Comparison of ENCODE assay signal across 20 cellular contexts in the genomic region with DNA sequence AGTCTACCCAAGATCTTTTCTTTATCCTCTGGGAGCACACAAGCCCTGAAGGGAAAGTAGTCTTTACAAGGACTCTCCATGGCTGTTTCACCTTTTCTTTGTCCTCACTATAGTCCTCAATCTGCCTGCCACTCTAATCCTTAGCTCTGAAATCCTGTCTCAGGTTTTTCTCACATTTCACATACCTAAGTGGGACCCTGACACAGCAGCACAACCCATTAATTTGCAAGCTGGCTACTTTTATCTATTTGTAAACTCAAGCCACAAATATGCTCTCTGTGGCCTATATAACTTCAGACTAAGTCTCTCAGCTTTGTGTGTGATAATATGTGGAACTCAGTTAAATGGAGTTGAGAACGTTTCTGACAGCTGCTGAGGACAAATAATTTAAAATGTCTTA. TPM values are rescaled to one million over a fixed set of nuclear protein-coding genes. Genes with fewer than 3 reads are reported as not detected.
DNase-seq lines count a peak whose midpoint lies in the region; ATAC-seq, FAIRE-seq and TF ChIP-seq lines count a peak whose summit lies in the region.
"Had no signal": no experiment of that assay in that cellular context is flagged by ENCODE, and none has a peak within 500 bp of the region (broad histone marks: within the 10 kb centered on the region; RNA-seq: fewer than 3 reads in every experiment).

No MANE protein-coding gene starts in this region.

- H2AFZ ChIP-seq in GM12878 (ENCODE audit: control insufficient read depth, low read depth, low read length) = no peak overlapping the region
- H2AFZ ChIP-seq: parathyroid adenoma had no signal

- no peak overlapping the region for H3K4me3 ChIP-seq in HUES64 (ENCODE audit: low read length)
- H3K4me3 ChIP-seq in GM12878 = no peak overlapping the region
- no peak overlapping the region for H3K4me3 ChIP-seq in brain microvascular endothelial cell (ENCODE audit: low read depth, low read length)
- H3K4me3 ChIP-seq: vagina had no signal

- H3K27me3 Mint-ChIP-seq in activated naive CD4-positive, alpha-beta T cell treated with anti-CD3 and anti-CD28 coated beads, Interleukin-2, amount 50 U/mL, for 24 hours = no peaks in the 10 kb centered on the region
- H3K27me3 Mint-ChIP-seq in activated naive CD4-positive, alpha-beta T cell treated with anti-CD3 and anti-CD28 coated beads, Interleukin-2, amount 10 ng/mL, durations not matched to agents 7 days and 5 days = no peaks in the 10 kb centered on the region
- no peaks in the 10 kb centered on the region for H3K27me3 Mint-ChIP-seq in nephron progenitor cell (ENCODE audit: low read depth, poor library complexity)
- H3K27me3 Mint-ChIP-seq: T-cell had no signal

- SMC1A ChIA-PET in GM12878 (lab: Charles Lee; ENCODE audit: uncharacterized antibody, unreplicated experiment) = interaction anchor here (0.9 to 2.8 kb wide), 4 partner anchors 10 to 45 kb away, joined by 4 to 9 read pairs (median 4); no protein-coding TSS in a partner anchor

- in situ Hi-C loops in GM12878 (cut with MboI) (no loop called here), brain microvascular endothelial cell (cut with HindIII; ENCODE audit: low pct_ligation_motif_present, low sequenced_read_pairs) (no loop called here)

- H3K9ac ChIP-seq in HUES64 (ENCODE audit: low read depth, low read length) = 0 out of 2 replicates have a peak overlapping the region, but pooled peaks have one; percentile 9
- no peak overlapping the region for H3K9ac ChIP-seq in GM12878 (ENCODE audit: control insufficient read depth, insufficient read depth, low read length)
- H3K9ac ChIP-seq: parathyroid adenoma had no signal

- intact Hi-C loops in GM12878 (cut with micrococcal nuclease; ENCODE audit: unreplicated experiment) = no loop called here

- POLR2A ChIA-PET in GM12878 (lab: Charles Lee) = interaction anchor here (0.6 to 1.5 kb wide), 6 partner anchors 10 to 63 kb away, joined by 3 to 6 read pairs (median 4); partner anchors contain the start of gene MAN2C1

- H4K20me1 ChIP-seq in GM12878 (ENCODE audit: control insufficient read depth, insufficient read depth) = no peaks in the 10 kb centered on the region

- H3K79me2 ChIP-seq in GM12878 (ENCODE audit: control insufficient read depth, insufficient read depth, low read length) = peaks cover 37% of the 10 kb centered on the region

- peaks cover 5% of the 10 kb centered on the region for H3K36me3 Mint-ChIP-seq in activated naive CD4-positive, alpha-beta T cell treated with anti-CD3 and anti-CD28 coated beads, Interleukin-2, amount 50 U/mL, for 24 hours
- H3K36me3 Mint-ChIP-seq in activated naive CD4-positive, alpha-beta T cell treated with anti-CD3 and anti-CD28 coated beads, Interleukin-2, amount 10 ng/mL, durations not matched to agents 7 days and 5 days = peaks cover 34% of the 10 kb centered on the region
- peaks cover 69% of the 10 kb centered on the region for H3K36me3 Mint-ChIP-seq in nephron progenitor cell (ENCODE audit: low read depth)

- TF ChIP-seq CTCF in GM12878 (IDR thresholded peaks at IDR 0.05 in 2 of 3, conservative IDR thresholded peaks at IDR 0.05 in 1 of 3; ENCODE audit: control insufficient read depth in 2 of 3, extremely low read depth in 1 of 3, insufficient read depth in 1 of 3, low read depth in 3 of 3, low read length in 3 of 3) = no peak
- no peak for TF ChIP-seq CTCF in nephron progenitor cell (IDR thresholded peaks at IDR 0.05)
- no peak for TF ChIP-seq CTCF in brain microvascular endothelial cell (IDR thresholded peaks at IDR 0.05; ENCODE audit: low read depth, low read length, missing control alignments)

- RAD21 ChIA-PET in GM12878 (lab: Charles Lee; ENCODE audit: unreplicated experiment) = interaction anchor here (0.9 to 1.8 kb wide), 2 partner anchors 23 to 64 kb away, joined by 3 to 10 read pairs; no protein-coding TSS in a partner anchor

- TF ChIP-seq EP300 in GM12878 (IDR thresholded peaks at IDR 0.05; ENCODE audit: borderline replicate concordance in 1 of 2, control insufficient read depth in 1 of 2, low read depth in 2 of 2, low read length in 2 of 2) = no peak

- peak overlapping the region; percentile 70 for H3K27ac Mint-ChIP-seq in activated naive CD4-positive, alpha-beta T cell treated with anti-CD3 and anti-CD28 coated beads, Interleukin-2, amount 50 U/mL, for 24 hours
- no peak overlapping the region for H3K27ac Mint-ChIP-seq in activated naive CD4-positive, alpha-beta T cell treated with anti-CD3 and anti-CD28 coated beads, Interleukin-2, amount 10 ng/mL, durations not matched to agents 7 days and 5 days
- H3K27ac Mint-ChIP-seq in nephron progenitor cell = peak overlapping the region; percentile 40
- H3K27ac Mint-ChIP-seq: T-cell had no signal

- H3K36me3 ChIP-seq in HUES64 (ENCODE audit: insufficient read depth, low read length) (peaks cover 55% of the 10 kb centered on the region), GM12878 (ENCODE audit: control insufficient read depth in 2 of 2, insufficient read depth in 2 of 2, low read length in 1 of 2) (peaks cover 7 to 20% of the 10 kb centered on the region in 2 experiments; a peak in 3 of 4 replicates), brain microvascular endothelial cell (replicated peaks) (peaks cover 12% of the 10 kb centered on the region)

- FAIRE-seq in GM12878 (lab: Jason Lieb, UNC) = peak; percentile 41
- FAIRE-seq: bronchial epithelial cell had no signal

- ATAC-seq in GM12878 (no peak), HG03432 (IDR thresholded peaks at IDR 0.05; ENCODE audit: unreplicated experiment) (no peak)
- ATAC-seq: T-cell had no signal

- H3K27ac ChIP-seq in HUES64 (ENCODE audit: low read depth, low read length) (no peak overlapping the region; the same call in 1 of the 2 replicates), GM12878 (ENCODE audit: control insufficient read depth, insufficient read depth) (no peak overlapping the region), brain microvascular endothelial cell (no peak overlapping the region)
- H3K27ac ChIP-seq: parathyroid adenoma, vagina had no signal

- H3K4me3 Mint-ChIP-seq in activated naive CD4-positive, alpha-beta T cell treated with anti-CD3 and anti-CD28 coated beads, Interleukin-2, amount 50 U/mL, for 24 hours = no peak overlapping the region
- H3K4me3 Mint-ChIP-seq in activated naive CD4-positive, alpha-beta T cell treated with anti-CD3 and anti-CD28 coated beads, Interleukin-2, amount 10 ng/mL, durations not matched to agents 7 days and 5 days = no peak overlapping the region
- H3K4me3 Mint-ChIP-seq in nephron progenitor cell = no peak overlapping the region
- H3K4me3 Mint-ChIP-seq: immature natural killer cell, T-cell had no signal

- TF ChIP-seq POLR2A in GM12878 (IDR thresholded peaks at IDR 0.05; ENCODE audit: low read depth, low read length) = no peak

- CTCF ChIA-PET in activated naive CD4-positive, alpha-beta T cell treated with anti-CD3 and anti-CD28 coated beads, Interleukin-2, amount 10 ng/mL, durations not matched to agents 7 days and 5 days (lab: Charles Lee) = no interaction called here
- CTCF ChIA-PET in GM12878 (lab: Yijun Ruan, JAX) = interaction anchor here (1.0 to 1.4 kb wide), 5 partner anchors 9 to 169 kb away, joined by 3 to 6 read pairs (median 4); partner anchors contain the start of gene SIN3A

- H3K4me1 ChIP-seq in HUES64 (ENCODE audit: insufficient read depth, low read length) (peaks cover 5% of the 10 kb centered on the region; the same call in 1 of the 2 replicates), GM12878 (ENCODE audit: control insufficient read depth, insufficient read depth, low read length) (no peaks in the 10 kb centered on the region)
- H3K4me1 ChIP-seq: parathyroid adenoma had no signal

- no peak for TF ChIP-seq RAD21 in GM12878 (IDR thresholded peaks at IDR 0.05; ENCODE audit: insufficient read depth, low read depth, low read length)

- H3K27me3 ChIP-seq in HUES64 (ENCODE audit: insufficient read depth, low read length) (no peaks in the 10 kb centered on the region), GM12878 (replicated peaks in 1 of 2; ENCODE audit: control insufficient read depth in 2 of 2, insufficient read depth in 2 of 2, low read length in 1 of 2) (no peaks in the 10 kb centered on the region), brain microvascular endothelial cell (replicated peaks) (no peaks in the 10 kb centered on the region)
- H3K27me3 ChIP-seq: vagina had no signal

- 78% methylated on average over 1 of the region's 1 CpG for WGBS in HUES64
- WGBS in GM12878 (ENCODE audit: insufficient coverage, insufficient replicate concordance, low lambda C conversion rate, missing lambda C conversion rate) = 0% methylated on average over 1 of the region's 1 CpG

- H3K9me3 ChIP-seq in HUES64 (ENCODE audit: insufficient read depth, low read depth, low read length) (no peaks in the 10 kb centered on the region), GM12878 (replicated peaks; ENCODE audit: control insufficient read depth, insufficient read depth, low read length) (no peaks in the 10 kb centered on the region)
- H3K9me3 ChIP-seq: vagina had no signal

- no peak for DNase-seq in activated naive CD4-positive, alpha-beta T cell treated with anti-CD3 and anti-CD28 coated beads, Interleukin-2, amount 10 ng/mL, durations not matched to agents 7 days and 5 days
- DNase-seq in GM12878 (ENCODE audit: low read depth, low spot score) (no peak), nephron progenitor cell (no peak), NCI-H774 (lab: John Stamatoyannopoulos, UW) (no peak), brain microvascular endothelial cell (no peak)
- DNase-seq: DMS79 treated with DMSO at 0.1 percent for 48 hours; effector CD4-positive, alpha-beta T cell; glutamatergic neuron; immature natural killer cell; NCI-H187 treated with DMSO at 0.1 percent for 48 hours; NCI-H446 treated with DMSO at 0.1 percent for 48 hours; SHP77; stimulated activated CD4-positive, alpha-beta T cell treated with anti-CD3 and anti-CD28 coated beads, Interleukin-4, amount 100 ng/mL, for 1 hour; T-cell had no signal

- no TSS peak for BruUV-seq in GM12878 (replicated peaks; lab: Mats Ljungman, UMichigan)

- H3K4me2 ChIP-seq in GM12878 (ENCODE audit: control insufficient read depth, insufficient read depth) = no peak overlapping the region

- H3K9me3 Mint-ChIP-seq in activated naive CD4-positive, alpha-beta T cell treated with anti-CD3 and anti-CD28 coated beads, Interleukin-2, amount 50 U/mL, for 24 hours = no peaks in the 10 kb centered on the region
- H3K9me3 Mint-ChIP-seq in activated naive CD4-positive, alpha-beta T cell treated with anti-CD3 and anti-CD28 coated beads, Interleukin-2, amount 10 ng/mL, durations not matched to agents 7 days and 5 days = no peaks in the 10 kb centered on the region
- no peaks in the 10 kb centered on the region for H3K9me3 Mint-ChIP-seq in nephron progenitor cell
- H3K9me3 Mint-ChIP-seq: immature natural killer cell, T-cell had no signal

- H3K4me1 Mint-ChIP-seq in activated naive CD4-positive, alpha-beta T cell treated with anti-CD3 and anti-CD28 coated beads, Interleukin-2, amount 50 U/mL, for 24 hours = peaks cover 57% of the 10 kb centered on the region
- H3K4me1 Mint-ChIP-seq in activated naive CD4-positive, alpha-beta T cell treated with anti-CD3 and anti-CD28 coated beads, Interleukin-2, amount 10 ng/mL, durations not matched to agents 7 days and 5 days = peaks cover 9% of the 10 kb centered on the region
- H3K4me1 Mint-ChIP-seq in nephron progenitor cell = no peaks in the 10 kb centered on the region

RNA-seq across cellular contexts. Expression of gene SIN3A, which starts 19.8 kb away (rescaled TPM):
- 52.1 TPM for polyA plus RNA-seq in HUES64 (2013, experiment 1 of 2)
- 58.8 TPM for polyA plus RNA-seq in HUES64 (2013, experiment 2 of 2)
- total RNA-seq in GM12878 (2013; cell fraction: nucleolus; rRNA removed) = 88.5 and 93.8 TPM in 2 replicates
- total RNA-seq in GM12878 (2014; rRNA removed) (25.3 and 30.4 TPM in 2 replicates), GM12878 (2014; rRNA removed; fragmentation: Illumina TruSeq; extraction: Trizol) (24.4 and 26.4 TPM in 2 replicates), GM12878 (2021) (62.2 and 63.6 TPM in 2 replicates)
- 17.6 TPM for polyA plus RNA-seq in GM12878 (2011; ENCODE audit: low read depth)
- polyA plus RNA-seq in GM12878 (2011; rRNA removed) (19.6 and 30.5 TPM in 2 replicates), GM12878 (2014; fragmentation: Illumina TruSeq; extraction: Trizol) (28.6 and 32.6 TPM in 2 replicates), GM12878 (2014; fragmentation: Nextera tagmentation; extraction: Ambion mirVana) (1 to 10 TPM; 6.4 to 7.1 TPM), GM12878 (2014; rRNA removed) (27.6 and 28.4 TPM in 2 replicates), GM12878 (2016; fragmentation: Nextera tagmentation; extraction: Ambion mirVana) (10 to 100 TPM; 26.4 to 30.0 TPM)
- 27.4 and 27.8 TPM in 2 replicates for polyA plus RNA-seq in GM12878 (2011; cell fraction: cytosol; rRNA removed)
- 30.0 and 37.1 TPM in 2 replicates for polyA plus RNA-seq in GM12878 (2011; cell fraction: nucleus; rRNA removed)
- polyA plus RNA-seq in GM12878 (2012) = 20.7 and 23.1 TPM in 2 replicates
- 66.3 and 75.9 TPM in 2 replicates for polyA minus RNA-seq in GM12878 (2011; rRNA and poly(A)+ RNA removed)
- polyA minus RNA-seq in GM12878 (2011; cell fraction: cytosol; rRNA and poly(A)+ RNA removed) = 28.9 and 31.0 TPM in 2 replicates
- 27.4 and 47.4 TPM in 2 replicates for polyA minus RNA-seq in GM12878 (2011; cell fraction: nucleus; rRNA and poly(A)+ RNA removed)
